ENCODE assay signal across 8 cellular contexts in the genomic region with DNA sequence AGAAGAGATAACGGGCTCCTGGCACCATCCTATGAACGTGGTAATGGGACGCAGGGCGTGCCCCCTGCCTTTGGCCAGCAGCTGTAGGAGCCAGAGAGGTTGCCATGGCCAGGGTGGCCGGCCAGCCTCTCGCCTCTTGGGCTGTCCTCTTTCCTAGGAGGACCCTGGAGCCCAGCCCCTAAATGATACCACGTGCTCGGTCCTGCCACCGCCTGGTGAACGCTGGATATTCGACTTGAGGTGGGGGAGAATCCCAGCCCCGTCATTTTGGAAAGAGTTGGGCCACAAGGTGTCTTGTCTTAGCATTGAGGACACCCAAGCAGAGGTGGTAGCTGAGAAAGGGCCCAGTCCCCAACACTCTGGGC. TPM values are rescaled to one million over a fixed set of nuclear protein-coding genes. Genes with fewer than 3 reads are reported as not detected.
A peak's percentile ranks its signal among the peaks of the same experiment; 100 is the strongest.
DNase-seq lines count a peak whose midpoint lies in the region; ATAC-seq and TF ChIP-seq lines count a peak whose summit lies in the region.

No MANE protein-coding gene starts in this region.

- peaks cover 0 to 32% of the 10 kb centered on the region in 2 experiments; a peak in 2 of 4 replicates for H3K4me1 ChIP-seq in SK-N-SH (ENCODE audit: control insufficient read depth in 1 of 2, insufficient read depth in 2 of 2, low read depth in 1 of 2, low read length in 1 of 2)
- H3K4me1 ChIP-seq in endocrine pancreas (ENCODE audit: control insufficient read depth, insufficient read depth, low read length): peaks cover 22% of the 10 kb centered on the region

- TF ChIP-seq RAD21 in SK-N-SH (IDR thresholded peaks at IDR 0.05; ENCODE audit: low read length): 0 out of 2 replicates have a peak, but pooled peaks have one; percentile 16

- no peaks in the 10 kb centered on the region for H4K20me1 ChIP-seq in SK-N-SH (ENCODE audit: insufficient read depth)

- H3K36me3 ChIP-seq in SK-N-SH (replicated peaks in 1 of 2; ENCODE audit: control insufficient read depth in 1 of 2, insufficient read depth in 2 of 2, low read length in 1 of 2) (no peaks in the 10 kb centered on the region), endocrine pancreas (ENCODE audit: control insufficient read depth, insufficient read depth, low read length) (no peaks in the 10 kb centered on the region)

- CTCF ChIA-PET in SK-N-SH (lab: Yijun Ruan, JAX): interaction anchor here (0.6 to 2.7 kb wide), 44 partner anchors 8 to 293 kb away, joined by 3 to 27 read pairs (median 4); partner anchors contain the start of genes PSD2 and PURA

- peaks cover 14% of the 10 kb centered on the region for H3F3A ChIP-seq in SK-N-SH (replicated peaks; ENCODE audit: insufficient read depth)

- H3K4me3 ChIP-seq in SK-N-SH (ENCODE audit: low read depth in 2 of 2, low read length in 1 of 2) (peak overlapping the region; percentile 88 to 92), endocrine pancreas (ENCODE audit: control insufficient read depth, insufficient read depth, low read length) (peak overlapping the region; percentile 28)

- H2AFZ ChIP-seq in SK-N-SH (ENCODE audit: low read depth): peak overlapping the region; percentile 95

- no peak overlapping the region for H3K27ac Mint-ChIP-seq in naive thymus-derived CD8-positive, alpha-beta T cell

- H3K9me2 ChIP-seq in SK-N-SH: no peaks in the 10 kb centered on the region

- peaks cover 38 to 76% (median 59%) of the 10 kb centered on the region in 5 donors for H3K27me3 Mint-ChIP-seq in naive thymus-derived CD8-positive, alpha-beta T cell

- WGBS in SK-N-SH (ENCODE audit: low lambda C conversion rate): 4% methylated on average over 8 of the region's 12 CpGs

- TF ChIP-seq EP300 in SK-N-SH (IDR thresholded peaks at IDR 0.05; ENCODE audit: borderline replicate concordance in 1 of 2, low read depth in 1 of 2, low read length in 1 of 2): no peak

- DNase-seq in DMS79 treated with DMSO at 0.1 percent for 48 hours (lab: John Stamatoyannopoulos, UW) (peak; percentile 12), DMS79 (lab: John Stamatoyannopoulos, UW) (no peak), SK-N-SH (peak; percentile 82), GM19238 (ENCODE audit: insufficient read length, low spot score) (no peak), MV-4-11 (lab: John Stamatoyannopoulos, UW) (no peak)
- DNase-seq in naive thymus-derived CD8-positive, alpha-beta T cell: no peak

- H3K9ac ChIP-seq in SK-N-SH: peak overlapping the region; percentile 16; the same call in 1 of the 2 replicates
- H3K9ac ChIP-seq in endocrine pancreas (ENCODE audit: control insufficient read depth, insufficient read depth, low read length): no peak overlapping the region

- TF ChIP-seq CTCF in SK-N-SH (IDR thresholded peaks at IDR 0.05): peak; percentile 32

- H3K9me3 ChIP-seq in SK-N-SH: no peaks in the 10 kb centered on the region
- H3K9me3 ChIP-seq in endocrine pancreas (ENCODE audit: control insufficient read depth, low read length): no peaks in the 10 kb centered on the region

- H3K4me2 ChIP-seq in SK-N-SH: peak overlapping the region; percentile 96

- peaks cover 2% of the 10 kb centered on the region; the same call in 1 of the 2 replicates for H3K79me2 ChIP-seq in SK-N-SH (ENCODE audit: insufficient read depth)

- H3K9me3 Mint-ChIP-seq in naive thymus-derived CD8-positive, alpha-beta T cell: no peaks in the 10 kb centered on the region

- H3K36me3 Mint-ChIP-seq in naive thymus-derived CD8-positive, alpha-beta T cell: no peaks in the 10 kb centered on the region

- POLR2A ChIA-PET in SK-N-SH (lab: Yijun Ruan, JAX): interaction anchor here (0.6 kb wide), 1 partner anchor 256 kb away, joined by 3 read pairs; no protein-coding TSS in a partner anchor
- POLR2A ChIA-PET in naive thymus-derived CD8-positive, alpha-beta T cell (lab: Charles Lee): interaction anchor here (0.5 to 0.8 kb wide), 3 partner anchors 103 to 219 kb away, joined by 3 to 5 read pairs (median 3); no protein-coding TSS in a partner anchor

- H3K27ac ChIP-seq in SK-N-SH (ENCODE audit: low read depth in 2 of 2, low read length in 1 of 2): peak overlapping the region; percentile 67 to 93; a peak in 3 of 4 replicates

- peaks cover 9 to 28% (median 23%) of the 10 kb centered on the region in 4 donors for H3K4me1 Mint-ChIP-seq in naive thymus-derived CD8-positive, alpha-beta T cell

- ATAC-seq in HG02763 (IDR thresholded peaks at IDR 0.05; ENCODE audit: unreplicated experiment): peak; percentile 7
- ATAC-seq in naive thymus-derived CD8-positive, alpha-beta T cell: peak in 1 of 2 donors; percentile 4

- H3K27me3 ChIP-seq in SK-N-SH (ENCODE audit: insufficient read depth): 0 out of 2 replicates have a peak, but pooled peaks cover 4% of the 10 kb centered on the region
- H3K27me3 ChIP-seq in endocrine pancreas (ENCODE audit: control insufficient read depth, insufficient read depth, low read length): no peaks in the 10 kb centered on the region

- peak overlapping the region; percentile 62 to 84 (median 73) for H3K4me3 Mint-ChIP-seq in naive thymus-derived CD8-positive, alpha-beta T cell

TF ChIP-seq in SK-N-SH, 30 proteins besides CTCF, POLR2A, EP300 and RAD21 (continues in another document):
- TF ChIP-seq, protein P1, sequence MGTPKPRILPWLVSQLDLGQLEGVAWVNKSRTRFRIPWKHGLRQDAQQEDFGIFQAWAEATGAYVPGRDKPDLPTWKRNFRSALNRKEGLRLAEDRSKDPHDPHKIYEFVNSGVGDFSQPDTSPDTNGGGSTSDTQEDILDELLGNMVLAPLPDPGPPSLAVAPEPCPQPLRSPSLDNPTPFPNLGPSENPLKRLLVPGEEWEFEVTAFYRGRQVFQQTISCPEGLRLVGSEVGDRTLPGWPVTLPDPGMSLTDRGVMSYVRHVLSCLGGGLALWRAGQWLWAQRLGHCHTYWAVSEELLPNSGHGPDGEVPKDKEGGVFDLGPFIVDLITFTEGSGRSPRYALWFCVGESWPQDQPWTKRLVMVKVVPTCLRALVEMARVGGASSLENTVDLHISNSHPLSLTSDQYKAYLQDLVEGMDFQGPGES (IDR thresholded peaks at IDR 0.05; ENCODE audit: low read depth, low read length): no peak
- TF ChIP-seq PBX3 (IDR thresholded peaks at IDR 0.05): no peak
- TF ChIP-seq GATA2 (CRISPR knock-in tag; IDR thresholded peaks at IDR 0.05): no peak
- TF ChIP-seq TEAD4 (IDR thresholded peaks at IDR 0.05; ENCODE audit: borderline replicate concordance, insufficient read depth): no peak
- no peak for TF ChIP-seq FOXM1 (IDR thresholded peaks at IDR 0.05; ENCODE audit: low read depth)
- TF ChIP-seq ELF1 (IDR thresholded peaks at IDR 0.05): no peak
- no peak for TF ChIP-seq JUND (IDR thresholded peaks at IDR 0.05)
- TF ChIP-seq, protein P2, sequence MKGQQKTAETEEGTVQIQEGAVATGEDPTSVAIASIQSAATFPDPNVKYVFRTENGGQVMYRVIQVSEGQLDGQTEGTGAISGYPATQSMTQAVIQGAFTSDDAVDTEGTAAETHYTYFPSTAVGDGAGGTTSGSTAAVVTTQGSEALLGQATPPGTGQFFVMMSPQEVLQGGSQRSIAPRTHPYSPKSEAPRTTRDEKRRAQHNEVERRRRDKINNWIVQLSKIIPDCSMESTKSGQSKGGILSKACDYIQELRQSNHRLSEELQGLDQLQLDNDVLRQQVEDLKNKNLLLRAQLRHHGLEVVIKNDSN (IDR thresholded peaks at IDR 0.05; ENCODE audit: borderline replicate concordance, low read depth): peak; percentile 71; the same call in 1 of the 2 replicates
- no peak for TF ChIP-seq REST (IDR thresholded peaks at IDR 0.05; ENCODE audit: low read depth, low read length)
- no peak for TF ChIP-seq POLR2AphosphoS5 (IDR thresholded peaks at IDR 0.05; ENCODE audit: low read depth, low read length)

RNA-seq across cellular contexts. Expression of gene NRG2, which starts 0.4 kb away (rescaled TPM):
- polyA plus RNA-seq in SK-N-SH (2012; rRNA removed): 3.5 and 3.7 TPM in 2 replicates
- 2.2 and 3.1 TPM in 2 replicates for polyA plus RNA-seq in SK-N-SH (2012; cell fraction: cytosol; rRNA removed)
- polyA plus RNA-seq in SK-N-SH (2012; cell fraction: nucleus; rRNA removed): 3.2 and 3.9 TPM in 2 replicates
- total RNA-seq in naive thymus-derived CD8-positive, alpha-beta T cell: under 1 TPM; 0.26 to 0.47 TPM
- polyA plus RNA-seq in naive thymus-derived CD8-positive, alpha-beta T cell: under 1 TPM; 0.04 to 0.25 (median 0.09) TPM

Comparison
In these comparisons a context has a peak if more than half of its experiments do, and no peak if none do; other contexts are left out.
1. DNase-seq: peak in DMS79 treated with DMSO at 0.1 percent for 48 hours (single experiment) and SK-N-SH (single experiment); none in DMS79 (single experiment), naive thymus-derived CD8-positive, alpha-beta T cell (0 of 10), GM19238 (single experiment) and MV-4-11 (single experiment).